ENCODE assay signal across 1 cellular context in the genomic region with DNA sequence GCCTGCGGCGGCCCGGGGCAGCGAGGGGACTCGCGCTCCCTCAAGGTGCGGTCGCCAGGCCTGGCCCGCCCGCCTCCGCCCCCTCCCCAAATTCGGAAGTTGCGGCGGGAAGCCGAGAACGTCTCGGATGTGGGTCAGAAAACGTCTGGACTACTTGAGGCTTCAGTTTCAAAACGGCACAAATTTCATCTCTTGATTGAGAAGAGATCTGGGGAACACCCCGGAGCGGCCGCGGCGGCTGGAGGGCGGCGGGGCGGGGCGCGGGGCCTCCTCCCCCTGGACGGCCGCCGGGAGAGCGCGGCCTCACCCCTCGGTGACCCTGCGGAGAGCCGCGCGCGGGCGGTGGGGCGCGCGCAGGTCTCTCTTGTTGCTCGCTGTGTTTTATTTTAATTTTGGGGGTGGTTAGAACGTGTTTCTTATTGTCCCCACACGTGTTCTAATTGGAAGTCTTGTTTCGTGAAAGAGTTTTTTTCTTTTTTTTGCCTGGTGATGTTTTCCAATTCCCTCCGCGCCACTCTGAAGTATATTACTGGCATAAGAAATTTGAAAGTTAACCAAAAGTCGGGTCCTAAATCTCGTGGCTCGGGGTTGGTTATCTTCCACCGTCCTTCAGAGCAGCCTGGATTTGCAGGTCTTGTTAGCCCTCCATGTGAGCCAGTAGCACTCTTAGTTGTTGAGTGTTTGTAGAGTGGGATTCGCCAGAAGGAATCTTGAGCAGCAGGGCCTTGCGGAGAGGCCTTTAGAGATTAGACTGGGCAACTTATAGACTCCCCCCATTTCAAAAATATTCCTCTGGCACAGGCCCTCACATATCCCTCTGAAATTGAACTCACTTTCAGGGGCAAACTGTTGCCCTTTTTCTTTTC.
TF ChIP-seq lines count a peak whose summit lies in the region.

No MANE protein-coding gene starts in this region.

TF ChIP-seq in SK-N-SH, 30 proteins besides CTCF, POLR2A, EP300 and RAD21 (continued from another document):
- TF ChIP-seq IRF3 (IDR thresholded peaks at IDR 0.05; ENCODE audit: low read depth, low read length) (no peak), NRF1 (IDR thresholded peaks at IDR 0.05; ENCODE audit: low read depth, low read length) (no peak)
